17 cellular contexts compared by ENCODE assay signal in genomic region chr21:35023396-35024070, GRCh38. TPM values are rescaled to one million over a fixed set of nuclear protein-coding genes. Genes with fewer than 3 reads are reported as not detected.
DNase-seq lines count a peak whose midpoint lies in the region; ATAC-seq, FAIRE-seq and TF ChIP-seq lines count a peak whose summit lies in the region.
"Had no signal": no experiment of that assay in that cellular context is flagged by ENCODE, and none has a peak within 500 bp of the region (broad histone marks: within the 10 kb centered on the region; RNA-seq: fewer than 3 reads in every experiment).

No MANE protein-coding gene starts in this region.

- H3K36me3 ChIP-seq in Karpas-422 (ENCODE audit: insufficient read depth, low read length) (no peaks in the 10 kb centered on the region), thymus (ENCODE audit: control insufficient read depth, insufficient read depth) (peaks cover 7% of the 10 kb centered on the region), osteoblast (ENCODE audit: insufficient read depth, low read length) (no peaks in the 10 kb centered on the region)

- H3K9ac ChIP-seq in Karpas-422 (ENCODE audit: low read length), result no peak overlapping the region

- 78% methylated on average over 3 of the region's 3 CpGs for WGBS in thymus

- H3K27me3 Mint-ChIP-seq in stimulated activated naive CD8-positive, alpha-beta T cell treated with anti-CD3 and anti-CD28 coated beads, Interleukin-15, Interleukin-2, amounts not matched to agents 100 ng/mL and 50 ng/mL, for 24 hours, result no peaks in the 10 kb centered on the region

- peak overlapping the region; percentile 78 for H3K27ac Mint-ChIP-seq in stimulated activated naive CD8-positive, alpha-beta T cell treated with anti-CD3 and anti-CD28 coated beads, Interleukin-15, Interleukin-2, amounts not matched to agents 100 ng/mL and 50 ng/mL, for 24 hours

- H3K27me3 ChIP-seq in Karpas-422 (ENCODE audit: low read length) (no peaks in the 10 kb centered on the region), thymus (ENCODE audit: control insufficient read depth, insufficient read depth) (no peaks in the 10 kb centered on the region), osteoblast (ENCODE audit: insufficient read depth, low read length) (no peaks in the 10 kb centered on the region)

- no peak overlapping the region for H3K4me3 Mint-ChIP-seq in stimulated activated naive CD8-positive, alpha-beta T cell treated with anti-CD3 and anti-CD28 coated beads, Interleukin-15, Interleukin-2, amounts not matched to agents 100 ng/mL and 50 ng/mL, for 24 hours

- H3K9me2 ChIP-seq in Karpas-422 (replicated peaks; ENCODE audit: insufficient read depth, low read length), result no peaks in the 10 kb centered on the region

- no peak for TF ChIP-seq CTCF in osteoblast (IDR thresholded peaks at IDR 0.05; ENCODE audit: extremely low read depth, low read depth, low read length)

- no peaks in the 10 kb centered on the region for H3K9me3 ChIP-seq in Karpas-422 (ENCODE audit: low read length)
- H3K9me3 ChIP-seq in thymus (ENCODE audit: control insufficient read depth), result no peaks in the 10 kb centered on the region
- H3K9me3 ChIP-seq in osteoblast (ENCODE audit: low read depth, low read length), result no peaks in the 10 kb centered on the region
- H3K9me3 ChIP-seq: mucosa of descending colon had no signal

- H3K4me1 Mint-ChIP-seq in stimulated activated naive CD8-positive, alpha-beta T cell treated with anti-CD3 and anti-CD28 coated beads, Interleukin-15, Interleukin-2, amounts not matched to agents 100 ng/mL and 50 ng/mL, for 24 hours (ENCODE audit: low read depth), result peaks cover 92% of the 10 kb centered on the region

- peaks cover 58% of the 10 kb centered on the region for H3K4me1 ChIP-seq in Karpas-422 (ENCODE audit: low read length)
- peaks cover 80% of the 10 kb centered on the region for H3K4me1 ChIP-seq in thymus (ENCODE audit: control insufficient read depth, insufficient read depth, low read length)
- peaks cover 8% of the 10 kb centered on the region for H3K4me1 ChIP-seq in osteoblast (ENCODE audit: insufficient read depth, low read length)

- H2AFZ ChIP-seq in Karpas-422 (ENCODE audit: low read length) (no peak overlapping the region), osteoblast (ENCODE audit: low read length) (no peak overlapping the region)

- peak; percentile 3 for FAIRE-seq in frontal cortex (lab: Jason Lieb, UNC)

- H3K36me3 Mint-ChIP-seq in stimulated activated naive CD8-positive, alpha-beta T cell treated with anti-CD3 and anti-CD28 coated beads, Interleukin-15, Interleukin-2, amounts not matched to agents 100 ng/mL and 50 ng/mL, for 24 hours (ENCODE audit: low read depth), result no peaks in the 10 kb centered on the region

- H3K4me3 ChIP-seq in Karpas-422 (ENCODE audit: low read length), result no peak overlapping the region
- no peak overlapping the region for H3K4me3 ChIP-seq in thymus (ENCODE audit: low read length)
- H3K4me3 ChIP-seq in osteoblast (ENCODE audit: insufficient read depth, low read length), result no peak overlapping the region
- H3K4me3 ChIP-seq: mucosa of descending colon had no signal

- H4K20me1 ChIP-seq in Karpas-422 (ENCODE audit: insufficient read depth, low read depth, low read length) (peaks cover 17% of the 10 kb centered on the region; the same call in 1 of the 2 replicates), osteoblast (ENCODE audit: insufficient read depth, low read length) (peaks cover 3% of the 10 kb centered on the region)

- no peaks in the 10 kb centered on the region for H3K9me3 Mint-ChIP-seq in stimulated activated naive CD8-positive, alpha-beta T cell treated with anti-CD3 and anti-CD28 coated beads, Interleukin-15, Interleukin-2, amounts not matched to agents 100 ng/mL and 50 ng/mL, for 24 hours

- H3K27ac ChIP-seq in Karpas-422 (ENCODE audit: low read length) (peak overlapping the region; percentile 35; the same call in 1 of the 2 replicates), thymus (ENCODE audit: low read depth) (peak overlapping the region; percentile 60), osteoblast (ENCODE audit: low read depth, low read length) (no peak overlapping the region)
- H3K27ac ChIP-seq: VCaP had no signal

- no peak overlapping the region for H3K4me2 ChIP-seq in Karpas-422 (ENCODE audit: low read depth, low read length, poor library complexity, severe bottlenecking)
- no peak overlapping the region for H3K4me2 ChIP-seq in osteoblast (ENCODE audit: insufficient read depth, low read length)

- no peak for DNase-seq in stimulated activated naive CD8-positive, alpha-beta T cell treated with anti-CD3 and anti-CD28 coated beads, Interleukin-15, Interleukin-2, amounts not matched to agents 100 U/mL and 50 U/mL, for 24 hours
- DNase-seq in Karpas-422, result no peak
- no peak for DNase-seq in frontal cortex (ENCODE audit: low spot score in 2 of 2)
- no peak for DNase-seq in osteoblast (ENCODE audit: insufficient read length, low spot score, missing footprints)
- DNase-seq in activated gamma-delta T cell treated with Interleukin-2 at 50 U/mL for 16 hours, result no peak
- DNase-seq: anterior cingulate cortex; GOT3; Kasumi-1; left cardiac atrium; NCI-H1105; RPMI8226; stimulated activated CD4-positive, alpha-beta T cell treated with anti-CD3 and anti-CD28 coated beads, Interleukin-4, amount 100 ng/mL, for 24 hours had no signal

- peaks cover 64% of the 10 kb centered on the region for H3K79me2 ChIP-seq in Karpas-422 (ENCODE audit: low read length)
- H3K79me2 ChIP-seq in osteoblast (ENCODE audit: insufficient read depth, low read length), result peaks cover 9% of the 10 kb centered on the region

- no peak for ATAC-seq in stimulated activated naive CD8-positive, alpha-beta T cell treated with anti-CD3 and anti-CD28 coated beads, Interleukin-15, Interleukin-2, amounts not matched to agents 100 U/mL and 50 U/mL, for 24 hours
- ATAC-seq in HG03439 (IDR thresholded peaks at IDR 0.05; ENCODE audit: unreplicated experiment), result no peak
- ATAC-seq: left cardiac atrium, mucosa of descending colon had no signal

RNA-seq across cellular contexts. Expression of gene RUNX1, which starts 25.6 kb away (rescaled TPM):
- 19.2 and 20.5 TPM in 2 replicates for total RNA-seq in Karpas-422 (2014; rRNA removed; shearing (Covaris generic); ENCODE audit: low replicate concordance)
- 0.41 TPM for total RNA-seq in frontal cortex
- 29.6 TPM for polyA plus RNA-seq in thymus
- 40.9 and 60.4 TPM in 2 replicates for total RNA-seq in osteoblast

Comparison
In these comparisons a context has a peak if more than half of its experiments do, and no peak if none do; other contexts are left out.
1. RNA of gene RUNX1, which starts 25.6 kb away (total RNA-seq): 40.9 to 60.4 TPM in osteoblast and 19.2 to 20.5 TPM in Karpas-422; 0.41 TPM in frontal cortex (single experiment); every median in the first group is over 10 times any median in the second.